In the genomic region with DNA sequence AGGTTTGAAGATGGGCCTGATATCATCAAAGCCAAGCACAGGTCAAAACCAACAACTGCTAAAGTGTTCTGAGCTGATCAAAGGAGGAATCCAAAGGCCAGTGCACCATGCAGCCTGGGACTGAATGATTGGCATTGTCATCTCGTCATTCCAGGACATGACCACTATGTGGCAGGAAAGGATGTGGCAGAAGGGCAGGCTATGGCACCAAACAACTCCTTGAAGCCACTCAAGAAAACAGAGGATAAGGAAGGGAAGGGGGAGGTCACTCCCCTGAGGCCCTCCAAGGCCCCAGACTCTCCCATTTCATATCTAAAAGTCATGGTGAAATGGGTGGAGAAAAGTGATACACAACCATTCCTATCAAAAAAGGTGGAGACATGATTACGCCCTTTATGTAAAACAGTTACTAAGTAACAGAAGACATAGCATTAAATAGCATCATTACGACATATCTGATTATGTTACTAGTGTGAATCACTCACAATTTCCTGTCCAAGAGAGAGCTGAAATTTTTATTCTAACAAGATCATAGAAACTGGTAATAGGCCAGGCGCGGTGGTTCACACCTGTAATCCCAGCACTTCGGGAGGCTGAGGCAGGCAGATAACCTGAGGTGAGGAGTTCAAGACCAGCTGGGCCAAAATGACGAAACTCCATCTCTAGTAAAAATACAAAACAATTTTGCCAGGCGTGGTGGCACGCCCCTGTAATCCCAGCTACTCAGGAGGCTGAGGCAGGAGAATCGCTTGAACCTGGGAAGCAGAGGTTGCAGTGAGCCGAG, we compare ENCODE assay signal across 8 cellular contexts. TPM values are rescaled to one million over a fixed set of nuclear protein-coding genes. Genes with fewer than 3 reads are reported as not detected.
A peak's percentile ranks its signal among the peaks of the same experiment; 100 is the strongest.
DNase-seq lines count a peak whose midpoint lies in the region; ATAC-seq and TF ChIP-seq lines count a peak whose summit lies in the region.

No MANE protein-coding gene starts in this region.

- POLR2A ChIA-PET in Caco-2 (lab: Charles Lee): interaction anchor here (0.6 to 1.5 kb wide), 3 partner anchors 14 to 46 kb away, joined by 3 to 11 read pairs (median 4); no protein-coding TSS in a partner anchor
- POLR2A ChIA-PET in naive thymus-derived CD4-positive, alpha-beta T cell (lab: Charles Lee): no interaction called here

- no peak overlapping the region for H3K4me3 ChIP-seq in Caco-2 (ENCODE audit: low read depth, low read length)
- no peak overlapping the region for H3K4me3 ChIP-seq in epithelial cell of esophagus (ENCODE audit: low read length)
- no peak overlapping the region for H3K4me3 ChIP-seq in naive thymus-derived CD4-positive, alpha-beta T cell (ENCODE audit: low read length)

- H3K27me3 ChIP-seq in Caco-2 (replicated peaks; ENCODE audit: control insufficient read depth, insufficient read depth, low read length): no peaks in the 10 kb centered on the region
- no peaks in the 10 kb centered on the region for H3K27me3 ChIP-seq in naive thymus-derived CD4-positive, alpha-beta T cell (ENCODE audit: control insufficient read depth in 2 of 2, insufficient read depth in 2 of 2, low read length in 2 of 2)

- peaks cover 48% of the 10 kb centered on the region for H3K4me1 ChIP-seq in Caco-2
- no peaks in the 10 kb centered on the region for H3K4me1 ChIP-seq in naive thymus-derived CD4-positive, alpha-beta T cell (ENCODE audit: control insufficient read depth in 2 of 2, insufficient read depth in 2 of 2, low read length in 2 of 2)

- no peak overlapping the region for H3K4me3 Mint-ChIP-seq in Caco-2 (ENCODE audit: unreplicated experiment)
- H3K4me3 Mint-ChIP-seq in naive thymus-derived CD4-positive, alpha-beta T cell: no peak overlapping the region

- peaks cover 14% of the 10 kb centered on the region for H3K36me3 Mint-ChIP-seq in Caco-2 (ENCODE audit: insufficient read depth, unreplicated experiment)
- H3K36me3 Mint-ChIP-seq in naive thymus-derived CD4-positive, alpha-beta T cell: no peaks in the 10 kb centered on the region

- no peaks in the 10 kb centered on the region for H3K9me3 ChIP-seq in Caco-2
- H3K9me3 ChIP-seq in naive thymus-derived CD4-positive, alpha-beta T cell (ENCODE audit: control insufficient read depth in 2 of 3, low read length in 3 of 3): no peaks in the 10 kb centered on the region

- peaks cover 33% of the 10 kb centered on the region for H3K4me1 Mint-ChIP-seq in Caco-2 (ENCODE audit: low read depth, unreplicated experiment)
- peaks cover 0 to 18% (median 0%) of the 10 kb centered on the region in 7 donors for H3K4me1 Mint-ChIP-seq in naive thymus-derived CD4-positive, alpha-beta T cell

- CTCF ChIA-PET in Caco-2 (lab: Charles Lee): interaction anchor here (0.6 to 2.3 kb wide), 10 partner anchors 10 to 114 kb away, joined by 3 to 19 read pairs (median 4); no protein-coding TSS in a partner anchor
- CTCF ChIA-PET in naive thymus-derived CD4-positive, alpha-beta T cell (lab: Charles Lee): interaction anchor here (1.1 to 1.4 kb wide), 3 partner anchors 47 to 60 kb away, joined by 3 to 4 read pairs (median 3); no protein-coding TSS in a partner anchor

- no peaks in the 10 kb centered on the region for H3K36me3 ChIP-seq in Caco-2 (ENCODE audit: control insufficient read depth, insufficient read depth, low read length)
- no peaks in the 10 kb centered on the region for H3K36me3 ChIP-seq in naive thymus-derived CD4-positive, alpha-beta T cell (ENCODE audit: control insufficient read depth in 2 of 3, insufficient read depth in 3 of 3, low read length in 3 of 3)

- H3K9me3 Mint-ChIP-seq in Caco-2 (ENCODE audit: unreplicated experiment): no peaks in the 10 kb centered on the region
- H3K9me3 Mint-ChIP-seq in naive thymus-derived CD4-positive, alpha-beta T cell: no peaks in the 10 kb centered on the region

- ATAC-seq in naive thymus-derived CD4-positive, alpha-beta T cell: peak; percentile 74
- ATAC-seq in GM18519 (IDR thresholded peaks at IDR 0.05; ENCODE audit: low FRiP score, unreplicated experiment): no peak

- TF ChIP-seq CTCF in Caco-2 (IDR thresholded peaks at IDR 0.05; ENCODE audit: insufficient read depth in 1 of 2, low read depth in 1 of 2, low read length in 1 of 2, severe bottlenecking in 1 of 2, unreplicated experiment in 1 of 2) (peak; percentile 59 to 68), epithelial cell of esophagus (IDR thresholded peaks at IDR 0.05; ENCODE audit: insufficient read depth, low read depth, low read length, missing control alignments) (peak; percentile 54)

- intact Hi-C loops in Caco-2 (cut with micrococcal nuclease; ENCODE audit: unreplicated experiment): loop anchor here (1.0 to 2.0 kb wide), 4 partner anchors 48 to 103 kb away; no protein-coding TSS in a partner anchor
- intact Hi-C loops in naive thymus-derived CD4-positive, alpha-beta T cell (cut with micrococcal nuclease): loop anchor here (1.0 kb wide), 1 partner anchor 63 kb away; no protein-coding TSS in a partner anchor

- BruUV-seq in Caco-2 (replicated peaks; lab: Mats Ljungman, UMichigan): no TSS peak

- DNase-seq in Caco-2 (peak; percentile 75 to 82), HCEC 1CT (peak; percentile 91), RPMI8226 (peak; percentile 63), epithelial cell of esophagus (ENCODE audit: low read depth) (peak; percentile 86), epidermal melanocyte (ENCODE audit: insufficient read length, low spot score) (no peak)
- peak in 3 of 9 donors; percentile 5 to 20 (median 18) for DNase-seq in naive thymus-derived CD4-positive, alpha-beta T cell
- DNase-seq in activated CD4-positive, CD25-positive, alpha-beta regulatory T cell (lab: John Stamatoyannopoulos, UW): no peak

- H3K27me3 Mint-ChIP-seq in Caco-2 (ENCODE audit: insufficient read depth, unreplicated experiment): no peaks in the 10 kb centered on the region
- H3K27me3 Mint-ChIP-seq in naive thymus-derived CD4-positive, alpha-beta T cell: peaks cover 0 to 15% (median under 1%) of the 10 kb centered on the region in 5 donors

- no peak overlapping the region for H3K27ac ChIP-seq in naive thymus-derived CD4-positive, alpha-beta T cell (ENCODE audit: low read depth, low read length)

- H3K27ac Mint-ChIP-seq in Caco-2 (ENCODE audit: unreplicated experiment): peak overlapping the region; percentile 76
- no peak overlapping the region for H3K27ac Mint-ChIP-seq in naive thymus-derived CD4-positive, alpha-beta T cell

RNA-seq across cellular contexts. Expression of gene AHNAK, which starts 49.3 kb away (rescaled TPM):
- total RNA-seq in Caco-2 (2022): 312 and 324 TPM in 2 replicates
- total RNA-seq in naive thymus-derived CD4-positive, alpha-beta T cell: 100 to 1,000 TPM; 174 to 622 (median 243) TPM
- 1 to 10 TPM; 6.7 to 7.7 TPM for polyA plus RNA-seq in naive thymus-derived CD4-positive, alpha-beta T cell

Comparison
In these comparisons a context has a peak if more than half of its experiments do, and no peak if none do; other contexts are left out.
1. DNase-seq: peak in Caco-2 (2 of 2), HCEC 1CT (single experiment), RPMI8226 (single experiment) and epithelial cell of esophagus (single experiment); none in epidermal melanocyte (single experiment) and activated CD4-positive, CD25-positive, alpha-beta regulatory T cell (0 of 4).